In genomic region chr17:80832888-80833583, GRCh38 we compare ENCODE assay signal across 8 cellular contexts.
DNase-seq lines count a peak whose midpoint lies in the region; ATAC-seq and TF ChIP-seq lines count a peak whose summit lies in the region.

No MANE protein-coding gene starts in this region.

- H3K9me3 ChIP-seq in KOPT-K1 (ENCODE audit: insufficient read depth, low read length, poor library complexity, severe bottlenecking) = no peaks in the 10 kb centered on the region

- H3K36me3 Mint-ChIP-seq in nephron progenitor cell (ENCODE audit: low read depth) = peaks cover 28% of the 10 kb centered on the region

- peaks cover 3% of the 10 kb centered on the region for H3K9me3 Mint-ChIP-seq in nephron progenitor cell

- peak overlapping the region; percentile 70 for H3K4me3 Mint-ChIP-seq in nephron progenitor cell

- peak overlapping the region; percentile 49 to 56 for H3K4me3 ChIP-seq in foreskin fibroblast (ENCODE audit: low read depth in 1 of 2, low read length in 2 of 2)

- peaks cover 22% of the 10 kb centered on the region; the same call in 1 of the 2 replicates for H3K36me3 ChIP-seq in KOPT-K1 (ENCODE audit: insufficient read depth, low read length)

- DNase-seq in DMS79 (lab: John Stamatoyannopoulos, UW) (peak; percentile 67), RKO (ENCODE audit: low spot score) (peak; percentile 98), activated gamma-delta T cell (lab: John Stamatoyannopoulos, UW) (peak; percentile 38), foreskin fibroblast (peak; percentile 99), nephron progenitor cell (peak; percentile 77)
- DNase-seq in stimulated activated naive CD4-positive, alpha-beta T cell treated with Interleukin-2 at 50 U/mL for 16 hours (lab: John Stamatoyannopoulos, UW) = peak; percentile 87

- H3K27ac Mint-ChIP-seq in nephron progenitor cell = peak overlapping the region; percentile 80

- peaks cover 68% of the 10 kb centered on the region for H3K4me1 Mint-ChIP-seq in nephron progenitor cell

- H3K27ac ChIP-seq in KOPT-K1 (ENCODE audit: low read depth, low read length, poor library complexity, severe bottlenecking) = peak overlapping the region; percentile 90

- peak; percentile 86 for ATAC-seq in GM21786 (IDR thresholded peaks at IDR 0.05; ENCODE audit: unreplicated experiment)

- H3K27me3 Mint-ChIP-seq in nephron progenitor cell (ENCODE audit: low read depth, poor library complexity) = peaks cover 19% of the 10 kb centered on the region

- TF ChIP-seq CTCF in foreskin fibroblast (IDR thresholded peaks at IDR 0.05; ENCODE audit: low read depth, low read length) (no peak), nephron progenitor cell (IDR thresholded peaks at IDR 0.05) (no peak)

Comparison
In these comparisons a context has a peak if more than half of its experiments do, and no peak if none do; other contexts are left out.
1. Peak in every context shown above with its lines: DNase-seq, ATAC-seq, H3K4me3 ChIP-seq and H3K27ac ChIP-seq.
2. DNase-seq: peak in every context shown above with its lines; median percentile 99 in foreskin fibroblast; 98 in RKO; 87 in stimulated activated naive CD4-positive, alpha-beta T cell treated with Interleukin-2 at 50 U/mL for 16 hours; 77 in nephron progenitor cell; 67 in DMS79; 38 in activated gamma-delta T cell.